In genomic region chr5:128378196-128378595, GRCh38 we compare ENCODE assay signal across 17 cellular contexts.
DNase-seq lines count a peak whose midpoint lies in the region; ATAC-seq and TF ChIP-seq lines count a peak whose summit lies in the region.
"Had no signal": no experiment of that assay in that cellular context is flagged by ENCODE, and none has a peak within 500 bp of the region (broad histone marks: within the 10 kb centered on the region; RNA-seq: fewer than 3 reads in every experiment).

No MANE protein-coding gene starts in this region.

- DNase-seq in HFFc6, result no peak
- peak; percentile 47 for DNase-seq in astrocyte of the hippocampus (ENCODE audit: low read depth, low spot score)
- peak; percentile 78 for DNase-seq in iris pigment epithelial cell (ENCODE audit: low read depth)
- peak; percentile 2 for DNase-seq in skeletal muscle cell (ENCODE audit: low read depth)
- no peak for DNase-seq in NCI-H2196 treated with DMSO at 0.1 percent for 48 hours (lab: John Stamatoyannopoulos, UW; ENCODE audit: unreplicated experiment)
- no peak for DNase-seq in Ammon's horn (ENCODE audit: low spot score)
- DNase-seq: activated CD8-positive, alpha-beta T cell treated with anti-CD3 and anti-CD28 coated beads for 36 hours; activated naive CD4-positive, alpha-beta T cell treated with anti-CD3 and anti-CD28 coated beads for 36 hours; CD4-positive, CD25-positive, alpha-beta regulatory T cell; colonic mucosa; heart right ventricle; NCI-H187 treated with DMSO at 0.1 percent for 48 hours; right cardiac atrium; stimulated activated naive B cell treated with anti-CD40 and anti-IgM and Interleukin-4, amounts not matched to agents 10 μg/mL and 1 μg/mL and 100 μg/mL, for 72 hours; testis had no signal

- H3K4me3 ChIP-seq in skeletal muscle cell (ENCODE audit: low read depth, low read length), result no peak overlapping the region
- H3K4me3 ChIP-seq: colonic mucosa, heart right ventricle, lung, testis had no signal

- peaks cover 26% of the 10 kb centered on the region for H3K36me3 Mint-ChIP-seq in HFFc6 (ENCODE audit: low read depth)
- H3K36me3 Mint-ChIP-seq: CD4-positive, CD25-positive, alpha-beta regulatory T cell; stimulated activated naive B cell treated with anti-CD40 and anti-IgM and Interleukin-4, amounts not matched to agents 10 μg/mL and 1 μg/mL and 100 μg/mL, for 72 hours had no signal

- H3K27me3 Mint-ChIP-seq in HFFc6 (ENCODE audit: insufficient read depth), result peaks cover 3% of the 10 kb centered on the region; the same call in 1 of the 2 replicates
- H3K27me3 Mint-ChIP-seq: activated CD8-positive, alpha-beta T cell treated with anti-CD3 and anti-CD28 coated beads for 36 hours; CD4-positive, CD25-positive, alpha-beta regulatory T cell; stimulated activated naive B cell treated with anti-CD40 and anti-IgM and Interleukin-4, amounts not matched to agents 10 μg/mL and 1 μg/mL and 100 μg/mL, for 72 hours had no signal

- no peak overlapping the region for H3K4me3 Mint-ChIP-seq in HFFc6
- H3K4me3 Mint-ChIP-seq: activated CD8-positive, alpha-beta T cell treated with anti-CD3 and anti-CD28 coated beads for 36 hours; activated naive CD4-positive, alpha-beta T cell treated with anti-CD3 and anti-CD28 coated beads for 36 hours; CD4-positive, CD25-positive, alpha-beta regulatory T cell; stimulated activated naive B cell treated with anti-CD40 and anti-IgM and Interleukin-4, amounts not matched to agents 10 μg/mL and 1 μg/mL and 100 μg/mL, for 72 hours had no signal

- TF ChIP-seq CTCF in HFFc6 (IDR thresholded peaks at IDR 0.05), result no peak

- H3K4me1 Mint-ChIP-seq in HFFc6 (ENCODE audit: low read depth), result peaks cover 20% of the 10 kb centered on the region
- H3K4me1 Mint-ChIP-seq: CD4-positive, CD25-positive, alpha-beta regulatory T cell; stimulated activated naive B cell treated with anti-CD40 and anti-IgM and Interleukin-4, amounts not matched to agents 10 μg/mL and 1 μg/mL and 100 μg/mL, for 72 hours had no signal

- H3K27ac Mint-ChIP-seq in HFFc6, result peak overlapping the region; percentile 58
- H3K27ac Mint-ChIP-seq: activated CD8-positive, alpha-beta T cell treated with anti-CD3 and anti-CD28 coated beads for 36 hours; activated naive CD4-positive, alpha-beta T cell treated with anti-CD3 and anti-CD28 coated beads for 36 hours; CD4-positive, CD25-positive, alpha-beta regulatory T cell; stimulated activated naive B cell treated with anti-CD40 and anti-IgM and Interleukin-4, amounts not matched to agents 10 μg/mL and 1 μg/mL and 100 μg/mL, for 72 hours had no signal

- no peak for ATAC-seq in HG03342 (IDR thresholded peaks at IDR 0.05; ENCODE audit: unreplicated experiment)
- ATAC-seq: activated CD8-positive, alpha-beta T cell treated with anti-CD3 and anti-CD28 coated beads for 36 hours; heart right ventricle; right cardiac atrium; stimulated activated naive B cell treated with anti-CD40 and anti-IgM and Interleukin-4, amounts not matched to agents 10 μg/mL and 1 μg/mL and 100 μg/mL, for 72 hours had no signal

- no peaks in the 10 kb centered on the region; the same call in 1 of the 2 replicates for H3K9me3 Mint-ChIP-seq in HFFc6
- H3K9me3 Mint-ChIP-seq: activated CD8-positive, alpha-beta T cell treated with anti-CD3 and anti-CD28 coated beads for 36 hours; activated naive CD4-positive, alpha-beta T cell treated with anti-CD3 and anti-CD28 coated beads for 36 hours; stimulated activated naive B cell treated with anti-CD40 and anti-IgM and Interleukin-4, amounts not matched to agents 10 μg/mL and 1 μg/mL and 100 μg/mL, for 72 hours had no signal

Comparison
In these comparisons a context has a peak if more than half of its experiments do, and no peak if none do; other contexts are left out.
1. DNase-seq: peak in astrocyte of the hippocampus (single experiment), iris pigment epithelial cell (single experiment) and skeletal muscle cell (single experiment); none in HFFc6 (single experiment), NCI-H2196 treated with DMSO at 0.1 percent for 48 hours (single experiment) and Ammon's horn (single experiment).